ENCODE assay signal across 1 cellular context in genomic region chr12:57491393-57492280, GRCh38.
TF ChIP-seq lines count a peak whose summit lies in the region.

No MANE protein-coding gene starts in this region.

TF ChIP-seq in GM12878, 131 proteins besides CTCF, POLR2A, EP300 and RAD21:
- TF ChIP-seq SUPT20H (IDR thresholded peaks at IDR 0.05; ENCODE audit: borderline replicate concordance, control insufficient read depth, low read depth, low read length) (no peak), CBFB (IDR thresholded peaks at IDR 0.05; ENCODE audit: low read depth) (no peak), PAX5 (IDR thresholded peaks at IDR 0.05; ENCODE audit: borderline replicate concordance, low read depth, low read length) (no peak), RAD51 (IDR thresholded peaks at IDR 0.05) (no peak), TCF7 (IDR thresholded peaks at IDR 0.05; ENCODE audit: borderline replicate concordance) (no peak), NR2C1 (IDR thresholded peaks at IDR 0.05) (no peak), ETV6 (conservative IDR thresholded peaks at IDR 0.05 in 1 of 2, IDR thresholded peaks at IDR 0.05 in 1 of 2; ENCODE audit: borderline replicate concordance in 1 of 2, low read depth in 1 of 2) (no peak)
- TF ChIP-seq, protein P1, sequence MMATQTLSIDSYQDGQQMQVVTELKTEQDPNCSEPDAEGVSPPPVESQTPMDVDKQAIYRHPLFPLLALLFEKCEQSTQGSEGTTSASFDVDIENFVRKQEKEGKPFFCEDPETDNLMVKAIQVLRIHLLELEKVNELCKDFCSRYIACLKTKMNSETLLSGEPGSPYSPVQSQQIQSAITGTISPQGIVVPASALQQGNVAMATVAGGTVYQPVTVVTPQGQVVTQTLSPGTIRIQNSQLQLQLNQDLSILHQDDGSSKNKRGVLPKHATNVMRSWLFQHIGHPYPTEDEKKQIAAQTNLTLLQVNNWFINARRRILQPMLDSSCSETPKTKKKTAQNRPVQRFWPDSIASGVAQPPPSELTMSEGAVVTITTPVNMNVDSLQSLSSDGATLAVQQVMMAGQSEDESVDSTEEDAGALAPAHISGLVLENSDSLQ (IDR thresholded peaks at IDR 0.05), result peak; percentile 66
- TF ChIP-seq, protein P2, sequence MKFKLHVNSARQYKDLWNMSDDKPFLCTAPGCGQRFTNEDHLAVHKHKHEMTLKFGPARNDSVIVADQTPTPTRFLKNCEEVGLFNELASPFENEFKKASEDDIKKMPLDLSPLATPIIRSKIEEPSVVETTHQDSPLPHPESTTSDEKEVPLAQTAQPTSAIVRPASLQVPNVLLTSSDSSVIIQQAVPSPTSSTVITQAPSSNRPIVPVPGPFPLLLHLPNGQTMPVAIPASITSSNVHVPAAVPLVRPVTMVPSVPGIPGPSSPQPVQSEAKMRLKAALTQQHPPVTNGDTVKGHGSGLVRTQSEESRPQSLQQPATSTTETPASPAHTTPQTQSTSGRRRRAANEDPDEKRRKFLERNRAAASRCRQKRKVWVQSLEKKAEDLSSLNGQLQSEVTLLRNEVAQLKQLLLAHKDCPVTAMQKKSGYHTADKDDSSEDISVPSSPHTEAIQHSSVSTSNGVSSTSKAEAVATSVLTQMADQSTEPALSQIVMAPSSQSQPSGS (IDR thresholded peaks at IDR 0.05; ENCODE audit: low read length), result no peak
